22 cellular contexts compared by ENCODE assay signal in the genomic region with DNA sequence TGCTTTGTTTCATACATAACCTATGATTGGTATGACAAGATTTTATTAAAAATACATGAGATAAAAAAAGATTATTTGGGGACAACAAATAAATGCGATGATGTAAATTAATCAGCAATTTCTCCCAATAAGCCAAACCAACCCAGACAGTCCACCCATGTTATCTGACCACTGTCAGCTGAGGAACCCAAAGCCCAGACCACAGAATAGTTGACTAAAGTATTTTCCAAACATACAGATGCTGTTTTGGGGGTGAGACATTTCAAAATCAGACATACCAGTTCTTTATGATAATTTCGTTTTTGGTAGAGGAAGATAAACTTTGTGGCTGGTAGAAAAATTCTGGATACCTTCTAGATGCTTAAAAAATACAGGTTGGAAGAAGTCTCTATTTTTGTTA.
"Had no signal": no experiment of that assay in that cellular context is flagged by ENCODE, and none has a peak within 500 bp of the region (broad histone marks: within the 10 kb centered on the region; RNA-seq: fewer than 3 reads in every experiment).

No MANE protein-coding gene starts in this region.

- H3K4me1 Mint-ChIP-seq: activated CD4-positive, alpha-beta T cell treated with anti-CD3 and anti-CD28 coated beads for 36 hours; stimulated activated naive CD8-positive, alpha-beta T cell treated with anti-CD3 and anti-CD28 coated beads, Interleukin-15, amount 100 ng/mL, for 72 hours; T-cell; WTC11 had no signal

- H3K27ac Mint-ChIP-seq: activated CD4-positive, alpha-beta T cell treated with anti-CD3 and anti-CD28 coated beads for 36 hours; activated naive CD8-positive, alpha-beta T cell; dendritic cell treated with granulocyte-macrophage colony-stimulating factor and Interleukin-4, amounts not matched to agents 40 ng/mL and 50 ng/mL, for 4 days; stimulated activated naive CD8-positive, alpha-beta T cell treated with anti-CD3 and anti-CD28 coated beads, Interleukin-15, amount 100 ng/mL, for 72 hours; T-cell; WTC11 had no signal

- H3K36me3 Mint-ChIP-seq: activated naive CD8-positive, alpha-beta T cell; T-cell; WTC11 had no signal

- H3K27me3 Mint-ChIP-seq: activated CD4-positive, alpha-beta T cell treated with anti-CD3 and anti-CD28 coated beads for 36 hours; activated naive CD8-positive, alpha-beta T cell; dendritic cell treated with granulocyte-macrophage colony-stimulating factor and Interleukin-4, amounts not matched to agents 40 ng/mL and 50 ng/mL, for 4 days; stimulated activated naive CD8-positive, alpha-beta T cell treated with anti-CD3 and anti-CD28 coated beads, Interleukin-15, amount 100 ng/mL, for 72 hours; T-cell had no signal

- ATAC-seq: activated CD4-positive, alpha-beta T cell treated with anti-CD3 and anti-CD28 coated beads for 36 hours; left lung; stimulated activated naive CD8-positive, alpha-beta T cell treated with anti-CD3 and anti-CD28 coated beads, Interleukin-15, amount 100 ng/mL, for 72 hours; T-cell; WTC11 had no signal

- H3K4me3 Mint-ChIP-seq: activated CD4-positive, alpha-beta T cell treated with anti-CD3 and anti-CD28 coated beads for 36 hours; activated naive CD8-positive, alpha-beta T cell; dendritic cell treated with granulocyte-macrophage colony-stimulating factor and Interleukin-4, amounts not matched to agents 40 ng/mL and 50 ng/mL, for 4 days; stimulated activated naive CD8-positive, alpha-beta T cell treated with anti-CD3 and anti-CD28 coated beads, Interleukin-15, amount 100 ng/mL, for 72 hours; T-cell; WTC11 had no signal

- H3K4me1 ChIP-seq: esophagus muscularis mucosa, left lung, prostate gland, right atrium auricular region, suprapubic skin had no signal

- H3K9me3 ChIP-seq: esophagus muscularis mucosa, left lung, prostate gland, right atrium auricular region, suprapubic skin had no signal

- H3K27me3 ChIP-seq: esophagus muscularis mucosa, left lung, right atrium auricular region, suprapubic skin had no signal

- H3K36me3 ChIP-seq: esophagus muscularis mucosa, left lung, prostate gland, right atrium auricular region, suprapubic skin had no signal

- H3K9me3 Mint-ChIP-seq: dendritic cell treated with granulocyte-macrophage colony-stimulating factor and Interleukin-4, amounts not matched to agents 40 ng/mL and 50 ng/mL, for 4 days; stimulated activated naive CD8-positive, alpha-beta T cell treated with anti-CD3 and anti-CD28 coated beads, Interleukin-15, amount 100 ng/mL, for 72 hours; WTC11 had no signal

- H3K4me3 ChIP-seq: esophagus muscularis mucosa, left lung, prostate gland, right atrium auricular region, skin epidermis, suprapubic skin had no signal

- DNase-seq: activated CD4-positive, alpha-beta T cell treated with anti-CD3 and anti-CD28 coated beads for 36 hours; activated CD4-positive, alpha-beta T cell treated with anti-CD3 and anti-CD28 coated beads, Interleukin-2, amount 50 U/mL, for 48 hours; activated T-cell treated with anti-CD3 and anti-CD28 coated beads for 4 hours; amygdala; cerebellar nuclear complex; effector memory CD4-positive, alpha-beta T cell; foreskin fibroblast; hippocampal formation; kidney; left lung; stimulated activated CD4-positive, alpha-beta T cell treated with anti-CD3 and anti-CD28 coated beads, Interleukin-15, amount 100 ng/mL, for 24 hours; stimulated activated CD4-positive, alpha-beta T cell treated with anti-CD3 and anti-CD28 coated beads, Interleukin-2, amount 100 ng/mL, for 48 hours; stimulated activated naive CD8-positive, alpha-beta T cell treated with anti-CD3 and anti-CD28 coated beads, Interleukin-15, amount 100 ng/mL, for 72 hours; T-cell had no signal
